24 cellular contexts compared by ENCODE assay signal in genomic region chr14:44658389-44658696, GRCh38.
"Had no signal": no experiment of that assay in that cellular context is flagged by ENCODE, and none has a peak within 500 bp of the region (broad histone marks: within the 10 kb centered on the region; RNA-seq: fewer than 3 reads in every experiment).

No MANE protein-coding gene starts in this region.

- FAIRE-seq: islet of Langerhans, kidney, small intestine had no signal

- H3K4me1 Mint-ChIP-seq: nephron progenitor cell had no signal

- H3K9me3 ChIP-seq: left ventricle myocardium inferior, lower lobe of right lung, ovary, prostate gland, sigmoid colon, spleen, suprapubic skin, thoracic aorta, tibial nerve, uterus had no signal

- H3K36me3 Mint-ChIP-seq: naive B cell; natural killer cell; stimulated activated effector memory CD8-positive, alpha-beta T cell treated with anti-CD3 and anti-CD28 coated beads, Interleukin-12 subunit alpha, Interleukin-12 subunit beta, amount 100 ng/mL, for 72 hours; type B pancreatic cell had no signal

- H3K27me3 Mint-ChIP-seq: naive B cell; stimulated activated naive CD8-positive, alpha-beta T cell treated with anti-CD3 and anti-CD28 coated beads, Interleukin-15, Interleukin-2, amounts not matched to agents 100 ng/mL and 50 ng/mL, for 24 hours; type B pancreatic cell had no signal

- H3K4me3 ChIP-seq: left ventricle myocardium inferior, lower lobe of right lung, ovary, prostate gland, sigmoid colon, spleen, suprapubic skin, thoracic aorta, tibial nerve, uterus had no signal

- H3K4me3 Mint-ChIP-seq: naive B cell; natural killer cell; nephron progenitor cell; stimulated activated effector memory CD8-positive, alpha-beta T cell treated with anti-CD3 and anti-CD28 coated beads, Interleukin-12 subunit alpha, Interleukin-12 subunit beta, amount 100 ng/mL, for 72 hours; stimulated activated naive CD8-positive, alpha-beta T cell treated with anti-CD3 and anti-CD28 coated beads, Interleukin-15, Interleukin-2, amounts not matched to agents 100 ng/mL and 50 ng/mL, for 24 hours; type B pancreatic cell had no signal

- ATAC-seq: lower lobe of right lung; natural killer cell; right cardiac atrium; stimulated activated effector memory CD8-positive, alpha-beta T cell treated with anti-CD3 and anti-CD28 coated beads, Interleukin-12 subunit alpha, Interleukin-12 subunit beta, amount 100 ng/mL, for 72 hours had no signal

- H3K27ac ChIP-seq: left ventricle myocardium inferior, lower lobe of right lung, ovary, prostate gland, sigmoid colon, suprapubic skin, thoracic aorta, uterus had no signal

- H3K9me3 Mint-ChIP-seq: naive B cell; nephron progenitor cell; stimulated activated effector memory CD8-positive, alpha-beta T cell treated with anti-CD3 and anti-CD28 coated beads, Interleukin-12 subunit alpha, Interleukin-12 subunit beta, amount 100 ng/mL, for 72 hours; stimulated activated naive CD8-positive, alpha-beta T cell treated with anti-CD3 and anti-CD28 coated beads, Interleukin-15, Interleukin-2, amounts not matched to agents 100 ng/mL and 50 ng/mL, for 24 hours; type B pancreatic cell had no signal

- H3K36me3 ChIP-seq: left ventricle myocardium inferior, lower lobe of right lung, ovary, prostate gland, sigmoid colon, spleen, suprapubic skin, thoracic aorta, tibial nerve, uterus had no signal

- H3K27me3 ChIP-seq: ovary, sigmoid colon, spleen, suprapubic skin, tibial nerve, uterus had no signal

- DNase-seq: kidney; left colon; left ventricle myocardium inferior; lower lobe of right lung; naive B cell; natural killer cell; nephron progenitor cell; ovary; posterior cingulate gyrus; right cardiac atrium; sigmoid colon; spleen; stimulated activated CD4-positive, alpha-beta T cell treated with anti-CD3 and anti-CD28 coated beads, Interleukin-4, amount 100 ng/mL, for 24 hours; stimulated activated naive CD4-positive, alpha-beta T cell; uterus had no signal

- H3K27ac Mint-ChIP-seq: naive B cell; natural killer cell; nephron progenitor cell; stimulated activated effector memory CD8-positive, alpha-beta T cell treated with anti-CD3 and anti-CD28 coated beads, Interleukin-12 subunit alpha, Interleukin-12 subunit beta, amount 100 ng/mL, for 72 hours; stimulated activated naive CD8-positive, alpha-beta T cell treated with anti-CD3 and anti-CD28 coated beads, Interleukin-15, Interleukin-2, amounts not matched to agents 100 ng/mL and 50 ng/mL, for 24 hours; type B pancreatic cell had no signal

- H3K4me1 ChIP-seq: left ventricle myocardium inferior, lower lobe of right lung, prostate gland, suprapubic skin, uterus had no signal
